ENCODE assay signal across 8 cellular contexts in genomic region chr1:9724706-9725476, GRCh38.
A peak's percentile ranks its signal among the peaks of the same experiment; 100 is the strongest.
DNase-seq lines count a peak whose midpoint lies in the region; ATAC-seq, FAIRE-seq and TF ChIP-seq lines count a peak whose summit lies in the region.

No MANE protein-coding gene starts in this region.

- peak; percentile 86 for DNase-seq in DMS53 (lab: John Stamatoyannopoulos, UW)
- DNase-seq in NOMO-1 (lab: John Stamatoyannopoulos, UW; ENCODE audit: unreplicated experiment in 2 of 2) = peak; percentile 52 to 59
- peak; percentile 42 for DNase-seq in activated CD8-positive, alpha-beta memory T cell treated with anti-CD3 and anti-CD28 coated beads, Interleukin-2, amount 50 U/mL, for 24 hours (ENCODE audit: extremely low read depth)
- DNase-seq in endothelial cell of umbilical vein (ENCODE audit: low read depth, low spot score) = peak; percentile 41
- no peak for DNase-seq in vagina (ENCODE audit: extremely low spot score in 2 of 2)
- no peak for DNase-seq in midbrain (lab: John Stamatoyannopoulos, UW)

- TF ChIP-seq CTCF in endothelial cell of umbilical vein (IDR thresholded peaks at IDR 0.05; ENCODE audit: extremely low read depth in 1 of 2, insufficient read depth in 1 of 2, low read depth in 1 of 2, low read length in 2 of 2) = peak; percentile 75 to 92
- TF ChIP-seq CTCF in nephron (IDR thresholded peaks at IDR 0.05; ENCODE audit: unreplicated experiment in 3 of 3) = peak; percentile 58 to 70 (median 58)
- peak; percentile 40 to 51 (median 46) for TF ChIP-seq CTCF in vagina (IDR thresholded peaks at IDR 0.05)

- peaks cover 3% of the 10 kb centered on the region for H3K9me3 Mint-ChIP-seq in nephron

- no peaks in the 10 kb centered on the region for H4K20me1 ChIP-seq in endothelial cell of umbilical vein (replicated peaks; ENCODE audit: control insufficient read depth, extremely low read depth, insufficient read depth, low read length)

- H3K4me1 ChIP-seq in endothelial cell of umbilical vein (ENCODE audit: control insufficient read depth, extremely low read depth, insufficient read depth, low read length) (no peaks in the 10 kb centered on the region), vagina (no peaks in the 10 kb centered on the region)

- H3K9me1 ChIP-seq in endothelial cell of umbilical vein (replicated peaks; ENCODE audit: control insufficient read depth, extremely low read depth, insufficient read depth, low read length) = no peaks in the 10 kb centered on the region

- no peak overlapping the region for H3K27ac Mint-ChIP-seq in nephron

- H3K9ac ChIP-seq in endothelial cell of umbilical vein (replicated peaks; ENCODE audit: extremely low read depth, insufficient read depth, low read length) = no peak overlapping the region

- H3K36me3 ChIP-seq in endothelial cell of umbilical vein (ENCODE audit: control insufficient read depth in 2 of 2, extremely low read depth in 1 of 2, insufficient read depth in 2 of 2, low read length in 2 of 2) (peaks cover 0 to 4% of the 10 kb centered on the region in 2 experiments), vagina (peaks cover 0 to 41% of the 10 kb centered on the region in 2 donors)

- H3K4me2 ChIP-seq in endothelial cell of umbilical vein (ENCODE audit: insufficient read depth, low read length) = no peak overlapping the region

- H3K4me3 ChIP-seq in endothelial cell of umbilical vein (replicated peaks in 1 of 3; ENCODE audit: insufficient read depth in 1 of 3, low read depth in 1 of 3, low read length in 3 of 3) (no peak overlapping the region), vagina (no peak overlapping the region)

- FAIRE-seq in endothelial cell of umbilical vein (lab: Jason Lieb, UNC) = peak; percentile 80

- peaks cover 25% of the 10 kb centered on the region for H3K36me3 Mint-ChIP-seq in nephron (ENCODE audit: low read depth)

- H3K27me3 Mint-ChIP-seq in nephron (ENCODE audit: low read depth) = no peaks in the 10 kb centered on the region

- CTCF ChIA-PET in endothelial cell of umbilical vein (lab: Charles Lee) = interaction anchor here (0.6 to 1.8 kb wide), 5 partner anchors 8 to 190 kb away, joined by 3 to 10 read pairs (median 7); no protein-coding TSS in a partner anchor

- no TSS peak for BruUV-seq in endothelial cell of umbilical vein (replicated peaks; lab: Mats Ljungman, UMichigan)

- H3K27ac ChIP-seq in endothelial cell of umbilical vein (ENCODE audit: insufficient read depth, low read depth, low read length) (no peak overlapping the region), vagina (no peak overlapping the region)

- H3K79me2 ChIP-seq in endothelial cell of umbilical vein (ENCODE audit: control insufficient read depth, insufficient read depth, low read length) = no peaks in the 10 kb centered on the region

- intact Hi-C loops in endothelial cell of umbilical vein (cut with micrococcal nuclease) (loop anchor here (1.0 kb wide), 2 partner anchors 98 to 142 kb away; no protein-coding TSS in a partner anchor), vagina (cut with DNase I) (loop anchor here (10.0 kb wide), 1 partner anchor 140 kb away; no protein-coding TSS in a partner anchor)

- ATAC-seq in HG02678 (IDR thresholded peaks at IDR 0.05; ENCODE audit: unreplicated experiment) = peak; percentile 53

- TF ChIP-seq POLR2A in endothelial cell of umbilical vein (IDR thresholded peaks at IDR 0.05; ENCODE audit: low read depth, low read length) (no peak), vagina (IDR thresholded peaks at IDR 0.05) (no peak)

- POLR2A ChIA-PET in endothelial cell of umbilical vein (lab: Charles Lee) = no interaction called here

- H3K4me1 Mint-ChIP-seq in nephron = no peaks in the 10 kb centered on the region

- H3K27me3 ChIP-seq in endothelial cell of umbilical vein (ENCODE audit: control insufficient read depth in 2 of 2, insufficient read depth in 2 of 2, low read length in 2 of 2) (no peaks in the 10 kb centered on the region), vagina (no peaks in the 10 kb centered on the region)

- H3K9me3 ChIP-seq in endothelial cell of umbilical vein (replicated peaks; ENCODE audit: control insufficient read depth, insufficient read depth, low read length) (no peaks in the 10 kb centered on the region), vagina (peaks cover 6% of the 10 kb centered on the region)

- no peak overlapping the region for H2AFZ ChIP-seq in endothelial cell of umbilical vein (ENCODE audit: low read depth, low read length)

- dilution Hi-C loops in endothelial cell of umbilical vein (cut with MboI; ENCODE audit: extremely low pct_ligation_motif_present, low sequenced_read_pairs) = no loop called here

- no peak overlapping the region for H3K4me3 Mint-ChIP-seq in nephron

TF ChIP-seq in endothelial cell of umbilical vein, 7 proteins besides CTCF, POLR2A, EP300 and RAD21:
- TF ChIP-seq MYC (IDR thresholded peaks at IDR 0.05; ENCODE audit: low read depth, low read length) (no peak), FOS (IDR thresholded peaks at IDR 0.05; ENCODE audit: borderline replicate concordance, insufficient read depth, low read length) (no peak)

Comparison
In these comparisons a context has a peak if more than half of its experiments do, and no peak if none do; other contexts are left out.
1. DNase-seq: peak in DMS53 (single experiment), NOMO-1 (2 of 2), activated CD8-positive, alpha-beta memory T cell treated with anti-CD3 and anti-CD28 coated beads, Interleukin-2, amount 50 U/mL, for 24 hours (single experiment) and endothelial cell of umbilical vein (single experiment); none in vagina (0 of 2) and midbrain (single experiment).
2. Peak in every context shown above with its lines, with median percentiles within 50 percentile points of each other: CTCF ChIP-seq.